Comparison of ENCODE assay signal across 13 cellular contexts in genomic region chr11:128424867-128425285, GRCh38.
DNase-seq lines count a peak whose midpoint lies in the region; ATAC-seq and TF ChIP-seq lines count a peak whose summit lies in the region.
"Had no signal": no experiment of that assay in that cellular context is flagged by ENCODE, and none has a peak within 500 bp of the region (broad histone marks: within the 10 kb centered on the region; RNA-seq: fewer than 3 reads in every experiment).

No MANE protein-coding gene starts in this region.

- H3K9ac ChIP-seq in liver (ENCODE audit: low read depth in 1 of 2, low read length in 2 of 2) = no peak overlapping the region
- peak overlapping the region; percentile 53 for H3K9ac ChIP-seq in smooth muscle cell (ENCODE audit: low read depth)

- H3K4me3 ChIP-seq in brain microvascular endothelial cell (ENCODE audit: low read depth, low read length) = no peak overlapping the region
- H3K4me3 ChIP-seq in liver (ENCODE audit: low read depth in 1 of 3, low read length in 3 of 3) = no peak overlapping the region
- H3K4me3 ChIP-seq in smooth muscle cell = no peak overlapping the region
- H3K4me3 ChIP-seq: prostate gland had no signal

- TF ChIP-seq RAD21 in liver (IDR thresholded peaks at IDR 0.05) = no peak

- H3K4me1 ChIP-seq in liver (ENCODE audit: control insufficient read depth in 4 of 4, insufficient read depth in 4 of 4, low read length in 3 of 4) (no peaks in the 10 kb centered on the region), smooth muscle cell (ENCODE audit: low read depth) (peaks cover 13% of the 10 kb centered on the region)
- H3K4me1 ChIP-seq: foreskin keratinocyte, prostate gland had no signal

- H3K79me2 ChIP-seq in smooth muscle cell (ENCODE audit: low read depth) = no peaks in the 10 kb centered on the region

- 56% methylated on average over 8 of the region's 8 CpGs for WGBS in liver
- WGBS in smooth muscle cell (ENCODE audit: low lambda C conversion rate) = 89% methylated on average over 7 of the region's 8 CpGs

- in situ Hi-C loops in brain microvascular endothelial cell (cut with HindIII; ENCODE audit: low pct_ligation_motif_present, low sequenced_read_pairs) = no loop called here

- no peak overlapping the region for H3K27ac ChIP-seq in brain microvascular endothelial cell
- peak overlapping the region; percentile 5 to 31 for H3K27ac ChIP-seq in liver (ENCODE audit: low read depth in 1 of 2, low read length in 2 of 2)
- H3K27ac ChIP-seq in smooth muscle cell (ENCODE audit: low read depth) = peak overlapping the region; percentile 51
- H3K27ac ChIP-seq: foreskin keratinocyte, prostate gland had no signal

- H3F3A ChIP-seq in smooth muscle cell (ENCODE audit: low read depth) = peaks cover 23% of the 10 kb centered on the region

- ATAC-seq in HG02938 (IDR thresholded peaks at IDR 0.05; ENCODE audit: unreplicated experiment) (no peak), GM19467 (IDR thresholded peaks at IDR 0.05; ENCODE audit: unreplicated experiment) (no peak)
- ATAC-seq: foreskin keratinocyte; stimulated activated naive B cell treated with anti-CD40 and anti-IgM and Interleukin-4, amounts not matched to agents 10 μg/mL and 1 μg/mL and 100 μg/mL, for 72 hours had no signal

- CTCF ChIA-PET in GM10248 (lab: Yijun Ruan, JAX) = interaction anchor here (0.8 kb wide), 1 partner anchor 17 kb away, joined by 3 read pairs; no protein-coding TSS in a partner anchor

- DNase-seq in HuH-7 (ENCODE audit: low spot score) (peak; percentile 16), brain microvascular endothelial cell (peak; percentile 68), smooth muscle cell (lab: John Stamatoyannopoulos, UW; ENCODE audit: unreplicated experiment) (no peak), GM10248 (ENCODE audit: extremely low spot score) (no peak), 8988T (no peak)
- DNase-seq: foreskin keratinocyte; NCI-H2107; stimulated activated naive B cell treated with anti-CD40 and anti-IgM and Interleukin-4, amounts not matched to agents 10 μg/mL and 1 μg/mL and 100 μg/mL, for 72 hours; T-helper 2 cell had no signal

- H4K20me1 ChIP-seq in smooth muscle cell (ENCODE audit: low read depth) = no peaks in the 10 kb centered on the region

- no peaks in the 10 kb centered on the region for H3K27me3 ChIP-seq in brain microvascular endothelial cell (replicated peaks)
- H3K27me3 ChIP-seq in liver (ENCODE audit: control insufficient read depth in 4 of 4, insufficient read depth in 4 of 4, low read length in 3 of 4) = no peaks in the 10 kb centered on the region
- no peaks in the 10 kb centered on the region for H3K27me3 ChIP-seq in smooth muscle cell (ENCODE audit: low read depth)
- H3K27me3 ChIP-seq: foreskin keratinocyte had no signal

- POLR2A ChIA-PET in GM10248 (lab: Yijun Ruan, JAX) = no interaction called here

- TF ChIP-seq CTCF in brain microvascular endothelial cell (IDR thresholded peaks at IDR 0.05; ENCODE audit: low read depth, low read length, missing control alignments) = no peak
- no peak for TF ChIP-seq CTCF in liver (IDR thresholded peaks at IDR 0.05; ENCODE audit: low read depth, low read length, missing input control)
- no peak for TF ChIP-seq CTCF in smooth muscle cell (IDR thresholded peaks at IDR 0.05; ENCODE audit: borderline replicate concordance, insufficient read depth, poor library complexity, severe bottlenecking)
- TF ChIP-seq CTCF in GM10248 (IDR thresholded peaks at IDR 0.05; ENCODE audit: control extremely low read depth, extremely low read depth, low read depth, missing control alignments) = no peak

- no peak overlapping the region for H3K4me2 ChIP-seq in smooth muscle cell

- H2AFZ ChIP-seq in smooth muscle cell (ENCODE audit: low read depth) = no peak overlapping the region

- H3K9me3 ChIP-seq in liver (ENCODE audit: control insufficient read depth in 4 of 4, low read length in 3 of 4) = no peaks in the 10 kb centered on the region
- no peaks in the 10 kb centered on the region for H3K9me3 ChIP-seq in smooth muscle cell (replicated peaks; ENCODE audit: low read depth)
- H3K9me3 ChIP-seq: prostate gland had no signal

- H3K36me3 ChIP-seq in brain microvascular endothelial cell (replicated peaks) (no peaks in the 10 kb centered on the region), liver (ENCODE audit: control insufficient read depth in 4 of 4, insufficient read depth in 3 of 4, low read depth in 1 of 4, low read length in 3 of 4) (no peaks in the 10 kb centered on the region), smooth muscle cell (ENCODE audit: low read depth) (no peaks in the 10 kb centered on the region)
- H3K36me3 ChIP-seq: prostate gland had no signal

TF ChIP-seq in liver, 16 proteins besides CTCF, POLR2A, EP300 and RAD21:
- TF ChIP-seq NR2F2 (IDR thresholded peaks at IDR 0.05) (peak; percentile 67), HNF4A (conservative IDR thresholded peaks at IDR 0.05) (peak; percentile 27 to 33), SP1 (IDR thresholded peaks at IDR 0.05) (peak; percentile 26), FOXA1 (IDR thresholded peaks at IDR 0.05) (no peak), JUND (IDR thresholded peaks at IDR 0.05) (no peak), TAF1 (conservative IDR thresholded peaks at IDR 0.05) (no peak), REST (IDR thresholded peaks at IDR 0.05) (no peak)

Comparison
In these comparisons a context has a peak if more than half of its experiments do, and no peak if none do; other contexts are left out.
1. DNase-seq: peak in HuH-7 (single experiment) and brain microvascular endothelial cell (single experiment); none in smooth muscle cell (single experiment), GM10248 (single experiment) and 8988T (single experiment).